1 cellular context compared by ENCODE assay signal in genomic region chr3:150296123-150296750, GRCh38.
TF ChIP-seq lines count a peak whose summit lies in the region.

No MANE protein-coding gene starts in this region.

TF ChIP-seq in GM23338, 12 proteins besides CTCF, POLR2A, EP300 and RAD21 (continued from another document):
- TF ChIP-seq REST (IDR thresholded peaks at IDR 0.05; ENCODE audit: unreplicated experiment) (no peak), EZH2phosphoT487 (IDR thresholded peaks at IDR 0.05; ENCODE audit: unreplicated experiment) (no peak), ZNF331 (CRISPR knock-in tag; IDR thresholded peaks at IDR 0.05; ENCODE audit: low read depth) (no peak), JUNB (IDR thresholded peaks at IDR 0.05; ENCODE audit: unreplicated experiment) (no peak), CREB1 (CRISPR knock-in tag; IDR thresholded peaks at IDR 0.05; ENCODE audit: low read depth) (no peak), ETS1 (IDR thresholded peaks at IDR 0.05) (no peak), ZNF114 (CRISPR knock-in tag; IDR thresholded peaks at IDR 0.05) (no peak)
